Comparison of ENCODE assay signal across 24 cellular contexts in genomic region chr5:81989204-81989603, GRCh38.
"Had no signal": no experiment of that assay in that cellular context is flagged by ENCODE, and none has a peak within 500 bp of the region (broad histone marks: within the 10 kb centered on the region; RNA-seq: fewer than 3 reads in every experiment).

No MANE protein-coding gene starts in this region.

- H3K9me3 ChIP-seq: left ventricle myocardium inferior, neutrophil, ovary, right atrium auricular region, stomach, testis, thyroid gland, transverse colon, upper lobe of left lung, vagina had no signal

- ATAC-seq: naive thymus-derived CD8-positive, alpha-beta T cell; sciatic nerve; stimulated activated naive B cell treated with anti-CD40 and anti-IgM and Interleukin-4, amounts not matched to agents 10 μg/mL and 1 μg/mL and 100 μg/mL, for 72 hours; stimulated activated naive CD8-positive, alpha-beta T cell treated with anti-CD3 and anti-CD28 coated beads, Interleukin-15, Interleukin-2, amounts not matched to agents 100 U/mL and 50 U/mL, for 24 hours had no signal

- H3K9ac ChIP-seq: neural progenitor cell had no signal

- H3K79me2 ChIP-seq: hepatocyte had no signal

- H3K4me1 ChIP-seq: left ventricle myocardium inferior, neural progenitor cell, right atrium auricular region, stomach, testis, thyroid gland, transverse colon, upper lobe of left lung, vagina had no signal

- DNase-seq: islet precursor cell; left ventricle myocardium inferior; naive thymus-derived CD8-positive, alpha-beta T cell; occipital lobe; ovary; stimulated activated CD4-positive, alpha-beta T cell treated with anti-CD3 and anti-CD28 coated beads, Interleukin-12 subunit alpha, Interleukin-12 subunit beta, amount 100 ng/mL, for 4 hours; stimulated activated CD4-positive, alpha-beta T cell treated with anti-CD3 and anti-CD28 coated beads, Interleukin-15, amount 100 ng/mL, for 24 hours; stimulated activated CD4-positive, alpha-beta T cell treated with anti-CD3 and anti-CD28 coated beads, Interleukin-2, amount 100 ng/mL, for 24 hours; stimulated activated CD4-positive, alpha-beta T cell treated with anti-CD3 and anti-CD28 coated beads, Interleukin-4, amount 100 ng/mL, for 1 hour; stimulated activated naive B cell treated with anti-CD40 and anti-IgM and Interleukin-4, amounts not matched to agents 10 μg/mL and 1 μg/mL and 100 μg/mL, for 72 hours; stimulated activated naive CD8-positive, alpha-beta T cell treated with anti-CD3 and anti-CD28 coated beads, Interleukin-15, Interleukin-2, amounts not matched to agents 100 U/mL and 50 U/mL, for 24 hours; stomach; testis; thyroid gland; transverse colon; upper lobe of left lung had no signal

- H3K27me3 ChIP-seq: hepatocyte, neural progenitor cell, neutrophil, ovary, right atrium auricular region, stomach, testis, thyroid gland, transverse colon, upper lobe of left lung, vagina had no signal

- H3K4me2 ChIP-seq: hepatocyte, neural progenitor cell had no signal

- H3K27ac ChIP-seq: hepatocyte, left ventricle myocardium inferior, neural progenitor cell, neutrophil, ovary, right atrium auricular region, skin epidermis, stomach, testis, thyroid gland, transverse colon, upper lobe of left lung, vagina had no signal

- H2AFZ ChIP-seq: hepatocyte, neural progenitor cell had no signal

- H3K36me3 ChIP-seq: neural progenitor cell, ovary, right atrium auricular region, thyroid gland, vagina had no signal

- H3K4me3 ChIP-seq: hepatocyte, left ventricle myocardium inferior, lung, neural progenitor cell, ovary, right atrium auricular region, skin epidermis, stomach, testis, thyroid gland, transverse colon, upper lobe of left lung, vagina had no signal
